Comparison of ENCODE assay signal across 19 cellular contexts in the genomic region with DNA sequence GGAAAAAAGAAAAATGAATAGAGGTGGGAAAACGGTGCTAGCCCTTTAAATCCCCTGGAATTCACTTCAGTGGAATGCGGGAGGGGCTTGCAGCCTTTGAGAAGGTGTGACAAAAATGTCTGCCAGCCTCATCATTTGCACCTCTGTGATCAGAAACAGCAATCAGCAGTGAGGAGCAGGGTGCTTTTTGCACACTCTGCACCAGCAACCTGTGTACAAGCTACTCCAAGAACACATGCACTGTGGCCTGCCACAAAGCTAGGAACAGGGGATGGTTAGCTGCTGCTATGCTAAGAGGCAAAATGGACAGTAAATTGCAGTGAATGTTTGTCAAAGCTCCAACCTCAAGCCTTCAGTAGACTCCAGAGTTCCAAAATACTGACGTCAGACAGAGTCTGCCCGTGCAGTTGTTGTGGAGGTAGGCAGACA. TPM values are rescaled to one million over a fixed set of nuclear protein-coding genes. Genes with fewer than 3 reads are reported as not detected.
DNase-seq lines count a peak whose midpoint lies in the region; ATAC-seq, FAIRE-seq and TF ChIP-seq lines count a peak whose summit lies in the region.
"Had no signal": no experiment of that assay in that cellular context is flagged by ENCODE, and none has a peak within 500 bp of the region (broad histone marks: within the 10 kb centered on the region; RNA-seq: fewer than 3 reads in every experiment).

No MANE protein-coding gene starts in this region.

- peaks cover 13 to 50% of the 10 kb centered on the region in 2 experiments for H3K36me3 ChIP-seq in HepG2 (replicated peaks in 1 of 2; ENCODE audit: control insufficient read depth in 1 of 2, insufficient read depth in 2 of 2, low read length in 2 of 2)
- H3K36me3 ChIP-seq in right lobe of liver, result no peaks in the 10 kb centered on the region
- H3K36me3 ChIP-seq in fibroblast of lung (ENCODE audit: control insufficient read depth, insufficient read depth, low read length), result no peaks in the 10 kb centered on the region
- H3K36me3 ChIP-seq: adrenal gland had no signal

- no peak for FAIRE-seq in HepG2 (lab: Jason Lieb, UNC)
- no peak for FAIRE-seq in urothelium cell line (lab: Jason Lieb, UNC)
- FAIRE-seq: GM19239, small intestine had no signal

- H3K4me2 ChIP-seq in HepG2 (ENCODE audit: low read depth, low read length) (no peak overlapping the region), fibroblast of lung (ENCODE audit: extremely low read depth, insufficient read depth, low read length) (no peak overlapping the region)

- TF ChIP-seq CTCF in HepG2 (CRISPR knock-in tag; IDR thresholded peaks at IDR 0.05) (no peak), right lobe of liver (IDR thresholded peaks at IDR 0.05) (no peak), fibroblast of lung (conservative IDR thresholded peaks at IDR 0.05 in 1 of 2, IDR thresholded peaks at IDR 0.05 in 1 of 2; ENCODE audit: low read depth in 1 of 2, low read length in 2 of 2) (no peak)

- WGBS in HepG2 (ENCODE audit: low lambda C conversion rate), result 95% methylated on average over 4 of the region's 4 CpGs
- whole genome bisulfite sequencing in right lobe of liver (ENCODE audit: insufficient coverage, low coverage, low lambda C conversion rate, missing lambda C conversion rate), result 71% methylated on average over 4 of the region's 4 CpGs

- CTCF ChIA-PET in HepG2 (lab: Yijun Ruan, JAX; ENCODE audit: low intra/inter-chr PET ratio, low total read pairs), result no interaction called here

- H3K9me3 ChIP-seq in HepG2 (ENCODE audit: low read length), result no peaks in the 10 kb centered on the region
- no peaks in the 10 kb centered on the region for H3K9me3 ChIP-seq in right lobe of liver
- H3K9me3 ChIP-seq in fibroblast of lung (ENCODE audit: control insufficient read depth, insufficient read depth, low read depth, low read length), result no peaks in the 10 kb centered on the region
- H3K9me3 ChIP-seq: adrenal gland had no signal

- no peak for TF ChIP-seq RAD21 in HepG2 (CRISPR knock-in tag; IDR thresholded peaks at IDR 0.05)

- no peak for TF ChIP-seq EP300 in HepG2 (IDR thresholded peaks at IDR 0.05; ENCODE audit: low read depth in 2 of 2, low read length in 2 of 2)
- no peak for TF ChIP-seq EP300 in HepG2 (CRISPR knock-in tag; IDR thresholded peaks at IDR 0.05; ENCODE audit: borderline replicate concordance)

- TF ChIP-seq POLR2A in HepG2 (IDR thresholded peaks at IDR 0.05; ENCODE audit: insufficient read depth in 1 of 2, low read depth in 2 of 2, low read length in 2 of 2) (no peak), right lobe of liver (IDR thresholded peaks at IDR 0.05) (no peak)

- intact Hi-C loops in HepG2 (cut with micrococcal nuclease; ENCODE audit: unreplicated experiment), result no loop called here
- intact Hi-C loops in right lobe of liver (cut with DNase I), result no loop called here

- H3K79me2 ChIP-seq in HepG2 (ENCODE audit: insufficient read depth, low read length) (no peaks in the 10 kb centered on the region), fibroblast of lung (ENCODE audit: control insufficient read depth, insufficient read depth, low read length) (no peaks in the 10 kb centered on the region)

- H3K4me1 ChIP-seq in HepG2 (ENCODE audit: insufficient read depth, low read length) (no peaks in the 10 kb centered on the region), right lobe of liver (no peaks in the 10 kb centered on the region), fibroblast of lung (ENCODE audit: control insufficient read depth, extremely low read depth, insufficient read depth, low read length) (no peaks in the 10 kb centered on the region)
- H3K4me1 ChIP-seq: adrenal gland had no signal

- in situ Hi-C loops in HepG2 (cut with HindIII; ENCODE audit: extremely low pct_ligation_motif_present, low pct_unique_long_range_greater_than_20kb), result no loop called here

- ATAC-seq in HepG2 (no peak; the same call in 2 of the 3 replicates), right lobe of liver (no peak), HG02571 (IDR thresholded peaks at IDR 0.05; ENCODE audit: unreplicated experiment) (no peak), esophagus mucosa (no peak)
- ATAC-seq: activated T-cell treated with anti-CD3 and anti-CD28 coated beads, Interleukin-2, amount 50 U/mL, for 4 hours had no signal

- no peaks in the 10 kb centered on the region for H3K27me3 ChIP-seq in HepG2 (ENCODE audit: control insufficient read depth in 1 of 2, insufficient read depth in 2 of 2, low read length in 2 of 2)
- no peaks in the 10 kb centered on the region for H3K27me3 ChIP-seq in right lobe of liver
- H3K27me3 ChIP-seq in fibroblast of lung (ENCODE audit: control insufficient read depth, insufficient read depth, low read length), result no peaks in the 10 kb centered on the region
- H3K27me3 ChIP-seq: adrenal gland had no signal

- H3K27ac ChIP-seq in HepG2 (ENCODE audit: extremely low read length, insufficient read depth, low read length) (no peak overlapping the region), right lobe of liver (no peak overlapping the region), fibroblast of lung (ENCODE audit: insufficient read depth, low read length) (no peak overlapping the region)
- H3K27ac ChIP-seq: adrenal gland had no signal

- no peak overlapping the region for H3K9ac ChIP-seq in HepG2 (ENCODE audit: insufficient read depth, low read depth, low read length)
- no peak overlapping the region for H3K9ac ChIP-seq in fibroblast of lung (ENCODE audit: insufficient read depth, low read length)

- H3K4me3 ChIP-seq in HepG2 (replicated peaks in 1 of 3; ENCODE audit: insufficient read depth in 1 of 3, low read depth in 2 of 3, low read length in 3 of 3) (no peak overlapping the region), right lobe of liver (no peak overlapping the region), fibroblast of lung (replicated peaks in 1 of 4; ENCODE audit: control extremely low read depth in 1 of 4, insufficient read depth in 1 of 4, low read depth in 3 of 4, low read length in 4 of 4) (no peak overlapping the region)
- H3K4me3 ChIP-seq: adrenal gland had no signal

- H4K20me1 ChIP-seq in HepG2 (ENCODE audit: insufficient read depth, low read length) (no peaks in the 10 kb centered on the region), fibroblast of lung (ENCODE audit: control insufficient read depth, extremely low read depth, insufficient read depth, low read length) (no peaks in the 10 kb centered on the region)

- no peak overlapping the region for H2AFZ ChIP-seq in HepG2 (ENCODE audit: low read length)
- peak overlapping the region; percentile 40 for H2AFZ ChIP-seq in fibroblast of lung (ENCODE audit: low read length)

- POLR2A ChIA-PET in HepG2 (lab: Yijun Ruan, JAX), result no interaction called here

- no peak for DNase-seq in HepG2 (ENCODE audit: low spot score)
- no peak for DNase-seq in right lobe of liver
- peak; percentile 13 to 35 for DNase-seq in fibroblast of lung (ENCODE audit: low read depth in 2 of 2)
- DNase-seq in kidney tubule cell (ENCODE audit: low spot score), result peak; percentile 63
- peak; percentile 27 for DNase-seq in urothelium cell line (ENCODE audit: low spot score)
- DNase-seq in medulla oblongata (ENCODE audit: extremely low spot score), result no peak
- DNase-seq: activated CD4-positive, alpha-beta T cell treated with anti-CD3 and anti-CD28 coated beads, Interleukin-2, amount 10 ng/mL, durations not matched to agents 24 days and 14 days; activated T-cell treated with anti-CD3 and anti-CD28 coated beads, Interleukin-2, amount 50 U/mL, for 4 hours; adrenal gland; CD8-positive, alpha-beta memory T cell; GF-D8; immature natural killer cell; naive B cell; NCI-H2029 treated with DMSO at 0.1 percent for 48 hours; NCI-H82; small intestine had no signal

- BruUV-seq in HepG2 (replicated peaks; lab: Mats Ljungman, UMichigan), result no TSS peak

RNA-seq across cellular contexts. Expression of gene GINS1, which starts 29.7 kb away (rescaled TPM):
- total RNA-seq in HepG2 (2016; rRNA removed; fragmentation: Illumina TruSeq; extraction: Trizol) (59.9 and 74.6 TPM in 2 replicates), right lobe of liver (1 to 10 TPM in 2 of 6 experiments, under 1 TPM in 4; 0.37 to 3.5 (median 0.76) TPM), fibroblast of lung (1.3 and 3.0 TPM in 2 replicates), esophagus mucosa (8.6 TPM)
- total RNA-seq in HepG2 (2016; cell fraction: cytosol; rRNA removed; fragmentation: Illumina TruSeq; extraction: Trizol; ENCODE audit: low read depth), result 12.1 and 13.7 TPM in 2 replicates
- 62.2 and 82.5 TPM in 2 replicates for total RNA-seq in HepG2 (2016; cell fraction: insoluble cytoplasmic fraction; rRNA removed; fragmentation: Illumina TruSeq; extraction: Trizol)
- 27.4 and 32.8 TPM in 2 replicates for total RNA-seq in HepG2 (2016; cell fraction: membrane; rRNA removed; fragmentation: Illumina TruSeq; extraction: Trizol)
- total RNA-seq in HepG2 (2016; cell fraction: nucleus; rRNA removed; fragmentation: Illumina TruSeq; extraction: Trizol), result 30.1 and 33.0 TPM in 2 replicates
- polyA plus RNA-seq in HepG2 (2011; rRNA removed) (10.3 and 14.6 TPM in 2 replicates), fibroblast of lung (5.6 and 13.5 TPM in 2 replicates)
- polyA plus RNA-seq in HepG2 (2011; cell fraction: cytosol; rRNA removed), result 8.1 and 9.7 TPM in 2 replicates
- polyA plus RNA-seq in HepG2 (2011; cell fraction: nucleus; rRNA removed), result 5.7 and 6.6 TPM in 2 replicates
- polyA plus RNA-seq in HepG2 (2012), result 6.6 and 15.3 TPM in 2 replicates
- polyA plus RNA-seq in HepG2 (2016; cell fraction: cytosol; fragmentation: Illumina TruSeq; extraction: Trizol; ENCODE audit: low read depth), result 3.4 and 3.7 TPM in 2 replicates
- 62.2 and 68.3 TPM in 2 replicates for polyA plus RNA-seq in HepG2 (2016; cell fraction: insoluble cytoplasmic fraction; fragmentation: Illumina TruSeq; extraction: Trizol; ENCODE audit: low read depth)
- 11.0 and 11.7 TPM in 2 replicates for polyA plus RNA-seq in HepG2 (2016; cell fraction: membrane; fragmentation: Illumina TruSeq; extraction: Trizol; ENCODE audit: low read depth)
- 50.8 and 54.7 TPM in 2 replicates for polyA plus RNA-seq in HepG2 (2016; cell fraction: nucleus; fragmentation: Illumina TruSeq; extraction: Trizol; ENCODE audit: insufficient read depth, low read depth)
- polyA minus RNA-seq in HepG2 (2011; rRNA and poly(A)+ RNA removed; ENCODE audit: low replicate concordance), result 9.2 and 15.1 TPM in 2 replicates
- polyA minus RNA-seq in HepG2 (2011; cell fraction: cytosol; rRNA and poly(A)+ RNA removed), result 8.7 and 11.2 TPM in 2 replicates
- polyA minus RNA-seq in HepG2 (2011; cell fraction: nucleus; rRNA and poly(A)+ RNA removed), result 8.8 and 9.4 TPM in 2 replicates
- polyA plus RNA-seq in fibroblast of lung (2012), result 3.5 and 9.7 TPM in 2 replicates
- 1.7 and 4.6 TPM in 2 replicates for polyA minus RNA-seq in fibroblast of lung (ENCODE audit: low replicate concordance)

RNA-seq across cellular contexts. Expression of gene ABHD12, which starts 46.5 kb away (rescaled TPM):
- total RNA-seq in HepG2 (2016; rRNA removed; fragmentation: Illumina TruSeq; extraction: Trizol) (43.1 and 72.1 TPM in 2 replicates), right lobe of liver (10 to 100 TPM; 16.1 to 23.6 (median 18.7) TPM), fibroblast of lung (45.7 and 79.1 TPM in 2 replicates), esophagus mucosa (29.4 TPM)
- 73.1 and 89.7 TPM in 2 replicates for total RNA-seq in HepG2 (2016; cell fraction: cytosol; rRNA removed; fragmentation: Illumina TruSeq; extraction: Trizol; ENCODE audit: low read depth)
- 38.1 and 70.5 TPM in 2 replicates for total RNA-seq in HepG2 (2016; cell fraction: insoluble cytoplasmic fraction; rRNA removed; fragmentation: Illumina TruSeq; extraction: Trizol)
- 99.5 and 113 TPM in 2 replicates for total RNA-seq in HepG2 (2016; cell fraction: membrane; rRNA removed; fragmentation: Illumina TruSeq; extraction: Trizol)
- total RNA-seq in HepG2 (2016; cell fraction: nucleus; rRNA removed; fragmentation: Illumina TruSeq; extraction: Trizol), result 57.0 and 61.3 TPM in 2 replicates
- polyA plus RNA-seq in HepG2 (2011; rRNA removed) (23.5 and 28.9 TPM in 2 replicates), fibroblast of lung (52.9 and 84.6 TPM in 2 replicates)
- 29.9 and 33.0 TPM in 2 replicates for polyA plus RNA-seq in HepG2 (2011; cell fraction: cytosol; rRNA removed)
- 27.9 TPM in 2 replicates for polyA plus RNA-seq in HepG2 (2011; cell fraction: nucleus; rRNA removed)
- polyA plus RNA-seq in HepG2 (2012), result 51.1 and 71.7 TPM in 2 replicates
- 72.8 and 82.5 TPM in 2 replicates for polyA plus RNA-seq in HepG2 (2016; cell fraction: cytosol; fragmentation: Illumina TruSeq; extraction: Trizol; ENCODE audit: low read depth)
- 45.4 and 52.7 TPM in 2 replicates for polyA plus RNA-seq in HepG2 (2016; cell fraction: insoluble cytoplasmic fraction; fragmentation: Illumina TruSeq; extraction: Trizol; ENCODE audit: low read depth)
- 96.3 and 99.8 TPM in 2 replicates for polyA plus RNA-seq in HepG2 (2016; cell fraction: membrane; fragmentation: Illumina TruSeq; extraction: Trizol; ENCODE audit: low read depth)
- 89.1 and 91.9 TPM in 2 replicates for polyA plus RNA-seq in HepG2 (2016; cell fraction: nucleus; fragmentation: Illumina TruSeq; extraction: Trizol; ENCODE audit: insufficient read depth, low read depth)
- polyA minus RNA-seq in HepG2 (2011; rRNA and poly(A)+ RNA removed; ENCODE audit: low replicate concordance), result 28.9 and 42.1 TPM in 2 replicates
- polyA minus RNA-seq in HepG2 (2011; cell fraction: cytosol; rRNA and poly(A)+ RNA removed), result 18.7 and 23.4 TPM in 2 replicates
- 40.6 and 42.5 TPM in 2 replicates for polyA minus RNA-seq in HepG2 (2011; cell fraction: nucleus; rRNA and poly(A)+ RNA removed)
- 82.8 and 88.6 TPM in 2 replicates for polyA plus RNA-seq in fibroblast of lung (2012)
- polyA minus RNA-seq in fibroblast of lung (ENCODE audit: low replicate concordance), result 86.2 and 110 TPM in 2 replicates

Comparison
In these comparisons a context has a peak if more than half of its experiments do, and no peak if none do; other contexts are left out.
1. DNase-seq: peak in fibroblast of lung (2 of 2), kidney tubule cell (single experiment) and urothelium cell line (single experiment); none in HepG2 (single experiment), right lobe of liver (0 of 3) and medulla oblongata (single experiment).